In genomic region chr19:28497887-28498286, GRCh38 we compare ENCODE assay signal across 24 cellular contexts.
"Had no signal": no experiment of that assay in that cellular context is flagged by ENCODE, and none has a peak within 500 bp of the region (broad histone marks: within the 10 kb centered on the region; RNA-seq: fewer than 3 reads in every experiment).

No MANE protein-coding gene starts in this region.

- H3K36me3 ChIP-seq: esophagus muscularis mucosa, ovary, sigmoid colon, stomach, thyroid gland had no signal

- ATAC-seq: left colon; mucosa of descending colon; stimulated activated effector memory CD8-positive, alpha-beta T cell treated with anti-CD3 and anti-CD28 coated beads, Interleukin-12 subunit alpha, Interleukin-12 subunit beta, amount 100 ng/mL, for 72 hours had no signal

- H3K27me3 ChIP-seq: esophagus muscularis mucosa, foreskin keratinocyte, ovary, sigmoid colon, thyroid gland had no signal

- H3K36me3 Mint-ChIP-seq: memory B cell; mesothelial cell of epicardium; naive B cell; stimulated activated effector memory CD8-positive, alpha-beta T cell treated with anti-CD3 and anti-CD28 coated beads, Interleukin-12 subunit alpha, Interleukin-12 subunit beta, amount 100 ng/mL, for 72 hours had no signal

- H3K4me1 ChIP-seq: esophagus muscularis mucosa, foreskin keratinocyte, thyroid gland had no signal

- H3K27ac ChIP-seq: coronary artery, esophagus muscularis mucosa, foreskin keratinocyte, ovary, sigmoid colon, stomach, thyroid gland had no signal

- H3K4me3 ChIP-seq: coronary artery, esophagus muscularis mucosa, lung, mucosa of descending colon, ovary, sigmoid colon, stomach, thyroid gland had no signal

- H3K27me3 Mint-ChIP-seq: memory B cell, naive B cell had no signal

- H3K9me3 Mint-ChIP-seq: mesothelial cell of epicardium, naive B cell, nephron progenitor cell had no signal

- H3K27ac Mint-ChIP-seq: memory B cell; mesothelial cell of epicardium; naive B cell; nephron progenitor cell; stimulated activated effector memory CD8-positive, alpha-beta T cell treated with anti-CD3 and anti-CD28 coated beads, Interleukin-12 subunit alpha, Interleukin-12 subunit beta, amount 100 ng/mL, for 72 hours had no signal

- DNase-seq: dermis blood vessel endothelial cell; effector memory CD4-positive, alpha-beta T cell; glutamatergic neuron; left colon; mucosa of descending colon; naive B cell; nephron progenitor cell; occipital lobe; ovary; posterior cingulate gyrus; stimulated activated CD4-positive, alpha-beta T cell treated with anti-CD3 and anti-CD28 coated beads, Interleukin-2, amount 100 ng/mL, for 24 hours; stimulated activated CD4-positive, alpha-beta T cell treated with anti-CD3 and anti-CD28 coated beads, Interleukin-4, amount 100 ng/mL, for 24 hours; stimulated activated naive CD4-positive, alpha-beta T cell treated with Interleukin-2 at 50 U/mL for 16 hours; stomach; thyroid gland; trophoblast cell had no signal

- H3K4me3 Mint-ChIP-seq: memory B cell; mesothelial cell of epicardium; naive B cell; nephron progenitor cell; stimulated activated effector memory CD8-positive, alpha-beta T cell treated with anti-CD3 and anti-CD28 coated beads, Interleukin-12 subunit alpha, Interleukin-12 subunit beta, amount 100 ng/mL, for 72 hours had no signal

- H3K4me1 Mint-ChIP-seq: mesothelial cell of epicardium had no signal

- H3K9me3 ChIP-seq: esophagus muscularis mucosa, mucosa of descending colon, ovary, sigmoid colon, stomach, thyroid gland had no signal
